12 cellular contexts compared by ENCODE assay signal in the genomic region with DNA sequence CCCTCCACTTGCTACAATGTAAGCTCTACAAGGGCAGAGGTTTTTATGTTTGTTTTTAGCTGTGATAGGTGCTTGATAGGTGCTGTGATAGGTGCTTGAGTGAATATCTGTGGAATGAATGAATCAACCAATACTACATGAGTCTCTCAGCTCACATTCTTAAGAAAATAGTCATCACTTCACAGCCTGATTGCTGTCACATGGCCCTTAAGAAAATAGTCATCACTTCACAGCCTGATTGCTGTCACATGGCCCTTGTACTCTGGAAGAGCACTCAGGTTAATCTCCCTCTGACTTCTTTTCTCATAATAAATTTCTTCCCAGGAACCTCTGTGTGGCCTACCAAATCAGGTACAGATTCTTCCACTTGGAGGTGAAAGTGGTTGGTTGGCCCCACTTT.
DNase-seq lines count a peak whose midpoint lies in the region; ATAC-seq and TF ChIP-seq lines count a peak whose summit lies in the region.
"Had no signal": no experiment of that assay in that cellular context is flagged by ENCODE, and none has a peak within 500 bp of the region (broad histone marks: within the 10 kb centered on the region; RNA-seq: fewer than 3 reads in every experiment).

No MANE protein-coding gene starts in this region.

- H3K27me3 ChIP-seq in osteoblast (ENCODE audit: insufficient read depth, low read length) = no peaks in the 10 kb centered on the region
- H3K27me3 ChIP-seq in CD8-positive, alpha-beta memory T cell (ENCODE audit: insufficient read depth, low read length, poor library complexity, severe bottlenecking) = no peaks in the 10 kb centered on the region

- H3K79me2 ChIP-seq in osteoblast (ENCODE audit: insufficient read depth, low read length) = no peaks in the 10 kb centered on the region

- no peak overlapping the region for H3K4me3 ChIP-seq in osteoblast (ENCODE audit: insufficient read depth, low read length)
- no peak overlapping the region for H3K4me3 ChIP-seq in CD8-positive, alpha-beta memory T cell (ENCODE audit: low read length)

- POLR2A ChIA-PET in CD8-positive, alpha-beta memory T cell (lab: Charles Lee) = no interaction called here

- no peak for TF ChIP-seq CTCF in osteoblast (IDR thresholded peaks at IDR 0.05; ENCODE audit: extremely low read depth, low read depth, low read length)

- no peak for ATAC-seq in GM19397 (IDR thresholded peaks at IDR 0.05; ENCODE audit: unreplicated experiment)
- ATAC-seq: activated T-helper 17 cell treated with anti-CD3 and anti-CD28 coated beads, Interleukin-2, amount 50 U/mL, for 72 hours had no signal

- no peak overlapping the region for H3K4me2 ChIP-seq in osteoblast (ENCODE audit: insufficient read depth, low read length)

- DNase-seq in EH (ENCODE audit: low read depth) = peak; percentile 81
- DNase-seq in NCI-H226 = peak; percentile 74
- DNase-seq in epithelial cell of prostate (ENCODE audit: low read depth, low spot score) = peak; percentile 76
- peak; percentile 63 for DNase-seq in osteoblast (ENCODE audit: insufficient read length, low spot score, missing footprints)
- DNase-seq in NCI-H2227 (lab: John Stamatoyannopoulos, UW; ENCODE audit: unreplicated experiment) = no peak
- no peak for DNase-seq in CD8-positive, alpha-beta memory T cell
- no peak for DNase-seq in nucleus accumbens (lab: John Stamatoyannopoulos, UW)
- DNase-seq: activated CD4-positive, CD25-positive, alpha-beta regulatory T cell; NCI-H1436; occipital lobe had no signal

- no peaks in the 10 kb centered on the region for H4K20me1 ChIP-seq in osteoblast (ENCODE audit: insufficient read depth, low read length)

- no peaks in the 10 kb centered on the region for H3K9me3 Mint-ChIP-seq in CD8-positive, alpha-beta memory T cell
- H3K9me3 Mint-ChIP-seq: activated T-helper 17 cell treated with anti-CD3 and anti-CD28 coated beads, Interleukin-2, amount 50 U/mL, for 72 hours had no signal

- H3K4me1 Mint-ChIP-seq in CD8-positive, alpha-beta memory T cell = no peaks in the 10 kb centered on the region
- H3K4me1 Mint-ChIP-seq: activated T-helper 17 cell treated with anti-CD3 and anti-CD28 coated beads, Interleukin-2, amount 50 U/mL, for 72 hours had no signal

- H3K36me3 ChIP-seq in osteoblast (ENCODE audit: insufficient read depth, low read length) = no peaks in the 10 kb centered on the region
- no peaks in the 10 kb centered on the region for H3K36me3 ChIP-seq in CD8-positive, alpha-beta memory T cell (ENCODE audit: insufficient read depth, low read length)

- H3K36me3 Mint-ChIP-seq in CD8-positive, alpha-beta memory T cell = no peaks in the 10 kb centered on the region

- H3K27me3 Mint-ChIP-seq in CD8-positive, alpha-beta memory T cell = peaks cover 1 to 10% of the 10 kb centered on the region in 2 donors

- no peak overlapping the region for H2AFZ ChIP-seq in osteoblast (ENCODE audit: low read length)

- H3K9me3 ChIP-seq in osteoblast (ENCODE audit: low read depth, low read length) = no peaks in the 10 kb centered on the region
- no peaks in the 10 kb centered on the region for H3K9me3 ChIP-seq in CD8-positive, alpha-beta memory T cell (ENCODE audit: low read length)

- H3K4me3 Mint-ChIP-seq in CD8-positive, alpha-beta memory T cell = no peak overlapping the region
- H3K4me3 Mint-ChIP-seq: activated T-helper 17 cell treated with anti-CD3 and anti-CD28 coated beads, Interleukin-2, amount 50 U/mL, for 72 hours had no signal

- H3K4me1 ChIP-seq in osteoblast (ENCODE audit: insufficient read depth, low read length) = peaks cover 4% of the 10 kb centered on the region
- no peaks in the 10 kb centered on the region for H3K4me1 ChIP-seq in CD8-positive, alpha-beta memory T cell (ENCODE audit: insufficient read depth, low read length)

- no peak overlapping the region for H3K27ac Mint-ChIP-seq in CD8-positive, alpha-beta memory T cell
- H3K27ac Mint-ChIP-seq: activated T-helper 17 cell treated with anti-CD3 and anti-CD28 coated beads, Interleukin-2, amount 50 U/mL, for 72 hours had no signal

- peak overlapping the region; percentile 29 for H3K27ac ChIP-seq in epithelial cell of prostate
- peak overlapping the region; percentile 26 for H3K27ac ChIP-seq in osteoblast (ENCODE audit: low read depth, low read length)
- H3K27ac ChIP-seq in CD8-positive, alpha-beta memory T cell (ENCODE audit: low read depth, low read length) = no peak overlapping the region

- CTCF ChIA-PET in CD8-positive, alpha-beta memory T cell (lab: Charles Lee) = no interaction called here

Comparison
In these comparisons a context has a peak if more than half of its experiments do, and no peak if none do; other contexts are left out.
1. DNase-seq: peak in EH (single experiment), NCI-H226 (single experiment), epithelial cell of prostate (single experiment) and osteoblast (single experiment); none in NCI-H2227 (single experiment), CD8-positive, alpha-beta memory T cell (0 of 5) and nucleus accumbens (0 of 56).